Comparison of ENCODE assay signal across 8 cellular contexts in the genomic region with DNA sequence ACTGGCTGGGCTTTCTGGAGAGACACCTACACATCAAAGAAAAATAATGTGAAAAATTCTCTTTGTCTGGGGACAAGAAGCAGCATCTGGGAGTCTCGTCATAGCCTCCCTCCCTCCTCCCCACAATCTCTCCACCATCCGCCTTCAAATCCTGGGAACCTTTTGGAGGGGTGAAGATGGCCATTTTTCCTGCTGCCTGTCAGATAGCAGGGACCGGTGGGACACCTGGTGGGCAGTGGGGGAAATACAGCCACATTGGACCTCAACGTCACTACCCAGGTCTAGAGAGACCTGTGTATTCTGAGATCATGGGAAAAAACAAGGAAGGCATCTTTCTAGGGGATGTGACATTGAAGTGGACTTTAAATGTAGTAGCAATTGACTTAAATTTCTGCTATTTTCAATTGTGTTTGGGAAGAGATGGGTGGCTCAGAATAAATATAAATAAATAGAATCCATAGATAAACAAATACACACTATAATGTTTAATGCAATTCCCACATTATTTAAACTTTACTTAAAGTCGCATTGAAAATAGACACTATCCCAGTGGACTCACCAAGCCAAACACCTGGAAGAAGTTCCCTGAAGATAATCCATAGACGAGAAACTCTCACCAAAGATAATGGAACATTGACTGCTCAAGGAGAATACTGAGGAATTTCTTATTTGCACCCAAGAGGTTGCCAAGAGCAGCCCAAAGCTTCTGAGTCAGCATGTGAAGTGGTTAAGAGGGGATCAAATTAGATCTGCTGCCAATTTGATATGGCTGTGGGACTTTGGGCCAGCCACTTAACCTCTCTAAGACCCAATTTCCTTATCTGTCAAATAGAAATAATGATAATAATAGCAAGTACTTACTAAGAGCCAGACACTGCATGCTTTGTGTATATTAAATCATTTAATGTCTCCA.
DNase-seq lines count a peak whose midpoint lies in the region; ATAC-seq, FAIRE-seq and TF ChIP-seq lines count a peak whose summit lies in the region.

No MANE protein-coding gene starts in this region.

- DNase-seq in AG04449 (ENCODE audit: low read depth, low spot score) (no peak), NCI-H128 (lab: John Stamatoyannopoulos, UW; ENCODE audit: unreplicated experiment) (peak; percentile 60), epithelial cell of proximal tubule (ENCODE audit: low read depth) (no peak), mucosa of descending colon (peak in 2 of 3 donors; percentile 55 to 56), upper lobe of right lung (peak; percentile 76)

- CTCF ChIA-PET in AG04449 (lab: Yijun Ruan, JAX): interaction anchor here (0.7 to 7.5 kb wide), 34 partner anchors 11 to 234 kb away, joined by 3 to 68 read pairs (median 4); no protein-coding TSS in a partner anchor

- POLR2A ChIA-PET in AG04449 (lab: Yijun Ruan, JAX): no interaction called here

- H3K27ac ChIP-seq in upper lobe of right lung: no peak overlapping the region

- H3K27me3 ChIP-seq in upper lobe of right lung: no peaks in the 10 kb centered on the region

- no peak overlapping the region for H3K4me3 ChIP-seq in AG04449 (ENCODE audit: low read depth, low read length)
- H3K4me3 ChIP-seq in GM12875 (ENCODE audit: low read depth, low read length): no peak overlapping the region
- H3K4me3 ChIP-seq in epithelial cell of proximal tubule (ENCODE audit: low read depth, low read length): no peak overlapping the region
- H3K4me3 ChIP-seq in mucosa of descending colon: no peak overlapping the region
- no peak overlapping the region for H3K4me3 ChIP-seq in upper lobe of right lung

- ATAC-seq in HG02870 (IDR thresholded peaks at IDR 0.05; ENCODE audit: unreplicated experiment) (peak; percentile 89), mucosa of descending colon (peak; percentile 66), upper lobe of right lung (peak; percentile 90)

- FAIRE-seq in TTC549 (lab: Jason Lieb, UNC): peak; percentile 40

- no peaks in the 10 kb centered on the region for H3K36me3 ChIP-seq in mucosa of descending colon (ENCODE audit: low read depth)
- no peaks in the 10 kb centered on the region for H3K36me3 ChIP-seq in upper lobe of right lung

- TF ChIP-seq CTCF in AG04449 (IDR thresholded peaks at IDR 0.05; ENCODE audit: insufficient read depth, low read length, missing control alignments): peak; percentile 95
- TF ChIP-seq CTCF in GM12875 (IDR thresholded peaks at IDR 0.05; ENCODE audit: borderline replicate concordance, insufficient read depth, low read depth, low read length): peak; percentile 75
- peak; percentile 96 for TF ChIP-seq CTCF in epithelial cell of proximal tubule (conservative IDR thresholded peaks at IDR 0.05; ENCODE audit: low read depth, low read length)
- TF ChIP-seq CTCF in mucosa of descending colon (IDR thresholded peaks at IDR 0.05): peak; percentile 39
- TF ChIP-seq CTCF in upper lobe of right lung (IDR thresholded peaks at IDR 0.05): peak; percentile 69

- H3K9me3 ChIP-seq in mucosa of descending colon (no peaks in the 10 kb centered on the region), upper lobe of right lung (no peaks in the 10 kb centered on the region)

- H3K4me1 ChIP-seq in mucosa of descending colon (ENCODE audit: low read depth) (no peaks in the 10 kb centered on the region), upper lobe of right lung (no peaks in the 10 kb centered on the region)

- intact Hi-C loops in mucosa of descending colon (cut with DNase I, micrococcal nuclease): no loop called here
- intact Hi-C loops in upper lobe of right lung (cut with DNase I): no loop called here

Comparison
In these comparisons a context has a peak if more than half of its experiments do, and no peak if none do; other contexts are left out.
1. DNase-seq: peak in NCI-H128 (single experiment), mucosa of descending colon (2 of 3) and upper lobe of right lung (single experiment); none in AG04449 (single experiment) and epithelial cell of proximal tubule (single experiment).
2. CTCF ChIP-seq: peak in every context shown above with its lines; median percentile 96 in epithelial cell of proximal tubule; 95 in AG04449; 75 in GM12875; 69 in upper lobe of right lung; 39 in mucosa of descending colon.
3. Peak in every context shown above with its lines, with median percentiles within 50 percentile points of each other: ATAC-seq.